19 cellular contexts compared by ENCODE assay signal in genomic region chr5:35816881-35817521, GRCh38. TPM values are rescaled to one million over a fixed set of nuclear protein-coding genes. Genes with fewer than 3 reads are reported as not detected.
A peak's percentile ranks its signal among the peaks of the same experiment; 100 is the strongest.
DNase-seq lines count a peak whose midpoint lies in the region; ATAC-seq and TF ChIP-seq lines count a peak whose summit lies in the region.
"Had no signal": no experiment of that assay in that cellular context is flagged by ENCODE, and none has a peak within 500 bp of the region (broad histone marks: within the 10 kb centered on the region; RNA-seq: fewer than 3 reads in every experiment).

No MANE protein-coding gene starts in this region.

- no peak overlapping the region for H4K91ac ChIP-seq in neuronal stem cell (ENCODE audit: low read depth, low read length, poor library complexity)

- no peak overlapping the region for H3K27ac Mint-ChIP-seq in CD4-positive, alpha-beta T cell
- H3K27ac Mint-ChIP-seq in CD8-positive, alpha-beta T cell = no peak overlapping the region
- H3K27ac Mint-ChIP-seq in CD14-positive monocyte = no peak overlapping the region
- H3K27ac Mint-ChIP-seq: activated naive CD8-positive, alpha-beta T cell had no signal

- no peak overlapping the region for H3K23ac ChIP-seq in neuronal stem cell (ENCODE audit: low read depth, low read length, poor library complexity)

- no peak overlapping the region for H3K4me3 Mint-ChIP-seq in CD4-positive, alpha-beta T cell
- no peak overlapping the region for H3K4me3 Mint-ChIP-seq in CD8-positive, alpha-beta T cell
- no peak overlapping the region for H3K4me3 Mint-ChIP-seq in CD14-positive monocyte
- H3K4me3 Mint-ChIP-seq: activated naive CD8-positive, alpha-beta T cell had no signal

- no peak overlapping the region for H2AFZ ChIP-seq in neuronal stem cell (ENCODE audit: low read length)

- peak; percentile 50 for ATAC-seq in CD4-positive, alpha-beta T cell (ENCODE audit: poor library complexity)
- peak; percentile 50 for ATAC-seq in CD8-positive, alpha-beta T cell
- ATAC-seq in GM18519 (IDR thresholded peaks at IDR 0.05; ENCODE audit: low FRiP score, unreplicated experiment) = no peak

- H3K4me2 ChIP-seq in neuronal stem cell (ENCODE audit: insufficient read depth, low read length, poor library complexity, severe bottlenecking) = no peak overlapping the region
- H3K4me2 ChIP-seq: KMS-11 had no signal

- no peaks in the 10 kb centered on the region for H3K79me1 ChIP-seq in neuronal stem cell (ENCODE audit: low read depth, low read length)

- CTCF ChIA-PET in CD4-positive, alpha-beta T cell (lab: Charles Lee) = interaction anchor here (1.4 to 1.5 kb wide), 2 partner anchors 14 to 108 kb away, joined by 5 to 6 read pairs; no protein-coding TSS in a partner anchor
- CTCF ChIA-PET in CD8-positive, alpha-beta T cell (lab: Charles Lee) = interaction anchor here (0.6 to 1.2 kb wide), 5 partner anchors 14 to 38 kb away, joined by 3 to 7 read pairs (median 3); no protein-coding TSS in a partner anchor

- intact Hi-C loops in CD4-positive, alpha-beta T cell (cut with DNase I, micrococcal nuclease) = loop anchor here in 1 of 2 experiments (5.0 kb wide), 1 partner anchor 35 kb away; no protein-coding TSS in a partner anchor
- intact Hi-C loops in CD8-positive, alpha-beta T cell (cut with DNase I, micrococcal nuclease) = loop anchor here (2.0 to 5.0 kb wide), 3 partner anchors 14 to 40 kb away; no protein-coding TSS in a partner anchor
- intact Hi-C loops in CD14-positive monocyte (cut with micrococcal nuclease) = no loop called here

- H3K9me3 Mint-ChIP-seq in CD4-positive, alpha-beta T cell = no peaks in the 10 kb centered on the region
- peaks cover 2% of the 10 kb centered on the region for H3K9me3 Mint-ChIP-seq in CD8-positive, alpha-beta T cell
- peaks cover 0 to 2% (median 0%) of the 10 kb centered on the region in 7 donors for H3K9me3 Mint-ChIP-seq in CD14-positive monocyte

- no peaks in the 10 kb centered on the region for H3K36me3 ChIP-seq in CD8-positive, alpha-beta T cell (ENCODE audit: insufficient read depth, low read length)
- H3K36me3 ChIP-seq in neuronal stem cell (replicated peaks in 1 of 2; ENCODE audit: control insufficient read depth in 2 of 2, insufficient read depth in 2 of 2, low read length in 2 of 2) = no peaks in the 10 kb centered on the region
- H3K36me3 ChIP-seq: prostate gland, thoracic aorta had no signal

- 100% methylated on average over 2 of the region's 4 CpGs; no CpG with 5 or more reads in 1 of the 2 donors for WGBS in neuronal stem cell (ENCODE audit: extremely low coverage in 2 of 2, insufficient read length in 2 of 2, insufficient replicate concordance in 1 of 2), 2 donors

- no peak overlapping the region for H2AK5ac ChIP-seq in neuronal stem cell (ENCODE audit: low read depth, low read length)

- H3K36me3 Mint-ChIP-seq in CD4-positive, alpha-beta T cell (ENCODE audit: low read depth) = peaks cover 4% of the 10 kb centered on the region
- H3K36me3 Mint-ChIP-seq in CD8-positive, alpha-beta T cell = no peaks in the 10 kb centered on the region
- no peaks in the 10 kb centered on the region for H3K36me3 Mint-ChIP-seq in CD14-positive monocyte

- no peak for DNase-seq in CD4-positive, alpha-beta T cell
- DNase-seq in CD8-positive, alpha-beta T cell = no peak
- DNase-seq in central memory CD4-positive, alpha-beta T cell = peak; percentile 53
- DNase-seq in neuronal stem cell (ENCODE audit: low spot score) (no peak), NCI-H2171 (lab: John Stamatoyannopoulos, UW) (no peak), CD14-positive monocyte (ENCODE audit: low spot score) (no peak)
- DNase-seq: activated CD4-positive, alpha-beta T cell treated with anti-CD3 and anti-CD28 coated beads for 4 hours; COR-L47; effector CD4-positive, alpha-beta T cell; MV-4-11; NCI-H187; NCI-H226; NCI-H82; SHP77 had no signal

- peaks cover 72% of the 10 kb centered on the region for H3K4me1 ChIP-seq in CD8-positive, alpha-beta T cell (ENCODE audit: insufficient read depth, low read length)
- H3K4me1 ChIP-seq in neuronal stem cell (ENCODE audit: control insufficient read depth in 2 of 2, insufficient read depth in 1 of 2, low read depth in 1 of 2, low read length in 2 of 2) = no peaks in the 10 kb centered on the region
- H3K4me1 ChIP-seq: prostate gland had no signal

- H2BK15ac ChIP-seq in neuronal stem cell (ENCODE audit: low read length) = no peak overlapping the region

- H3K27ac ChIP-seq in CD4-positive, alpha-beta T cell (ENCODE audit: low read depth, low read length) = peak overlapping the region; percentile 8
- H3K27ac ChIP-seq in CD8-positive, alpha-beta T cell (ENCODE audit: low read depth, low read length) = no peak overlapping the region
- no peak overlapping the region for H3K27ac ChIP-seq in neuronal stem cell (replicated peaks; ENCODE audit: low read length)
- H3K27ac ChIP-seq: KMS-11, prostate gland, thoracic aorta had no signal

- no peaks in the 10 kb centered on the region for H3K27me3 Mint-ChIP-seq in CD4-positive, alpha-beta T cell
- no peaks in the 10 kb centered on the region for H3K27me3 Mint-ChIP-seq in CD8-positive, alpha-beta T cell (ENCODE audit: low read depth)
- peaks cover 0 to 1% (median 0%) of the 10 kb centered on the region in 3 donors for H3K27me3 Mint-ChIP-seq in CD14-positive monocyte (ENCODE audit: low read depth in 3 of 3)
- H3K27me3 Mint-ChIP-seq: activated naive CD8-positive, alpha-beta T cell had no signal

- H3K4ac ChIP-seq in neuronal stem cell (ENCODE audit: low read length) = no peak overlapping the region

- no peak overlapping the region for H3K9ac ChIP-seq in neuronal stem cell (ENCODE audit: low read depth, low read length, poor library complexity)
- H3K9ac ChIP-seq: KMS-11 had no signal

- peak overlapping the region; percentile 27 for H3K18ac ChIP-seq in neuronal stem cell (ENCODE audit: low read length)

- no peak overlapping the region for H2BK120ac ChIP-seq in neuronal stem cell (ENCODE audit: low read depth, low read length)

- no peak overlapping the region for H2BK5ac ChIP-seq in neuronal stem cell (ENCODE audit: low read length)

- no peak overlapping the region for H3K4me3 ChIP-seq in CD8-positive, alpha-beta T cell (ENCODE audit: low read depth, low read length)
- no peak overlapping the region for H3K4me3 ChIP-seq in neuronal stem cell (ENCODE audit: low read length in 2 of 2)
- H3K4me3 ChIP-seq: prostate gland, thoracic aorta had no signal

- no peak overlapping the region for H2BK12ac ChIP-seq in neuronal stem cell (ENCODE audit: low read length)

- H3K4me1 Mint-ChIP-seq in CD4-positive, alpha-beta T cell (ENCODE audit: low read depth) = peaks cover 43% of the 10 kb centered on the region
- H3K4me1 Mint-ChIP-seq in CD8-positive, alpha-beta T cell (ENCODE audit: low read depth) = peaks cover 52% of the 10 kb centered on the region
- peaks cover 14% of the 10 kb centered on the region for H3K4me1 Mint-ChIP-seq in CD14-positive monocyte

- no peak overlapping the region for H4K8ac ChIP-seq in neuronal stem cell (ENCODE audit: low read depth, low read length)

- H3K27me3 ChIP-seq in CD4-positive, alpha-beta T cell (ENCODE audit: control insufficient read depth, insufficient read depth, low read length) = no peaks in the 10 kb centered on the region
- no peaks in the 10 kb centered on the region for H3K27me3 ChIP-seq in CD8-positive, alpha-beta T cell (ENCODE audit: insufficient read depth, low read length)
- peaks cover 0 to 4% (median 0%) of the 10 kb centered on the region in 3 experiments for H3K27me3 ChIP-seq in neuronal stem cell (ENCODE audit: control insufficient read depth in 3 of 3, insufficient read depth in 3 of 3, low read depth in 1 of 3, low read length in 3 of 3)

- TF ChIP-seq CTCF in CD4-positive, alpha-beta T cell (IDR thresholded peaks at IDR 0.05) = no peak
- no peak for TF ChIP-seq CTCF in CD8-positive, alpha-beta T cell (IDR thresholded peaks at IDR 0.05)
- TF ChIP-seq CTCF in CD14-positive monocyte (IDR thresholded peaks at IDR 0.05) = no peak

- H3K9me3 ChIP-seq in CD4-positive, alpha-beta T cell (ENCODE audit: control insufficient read depth, low read length) = no peaks in the 10 kb centered on the region
- H3K9me3 ChIP-seq in CD8-positive, alpha-beta T cell (ENCODE audit: low read length) = no peaks in the 10 kb centered on the region
- H3K9me3 ChIP-seq in neuronal stem cell (replicated peaks in 1 of 2; ENCODE audit: control insufficient read depth in 2 of 2, insufficient read depth in 1 of 2, low read depth in 1 of 2, low read length in 2 of 2) = no peaks in the 10 kb centered on the region
- H3K9me3 ChIP-seq: prostate gland, thoracic aorta had no signal

- POLR2A ChIA-PET in CD4-positive, alpha-beta T cell (lab: Charles Lee) = interaction anchor here (0.6 to 13.7 kb wide), 10 partner anchors 8 to 108 kb away, joined by 3 to 576 read pairs (median 4); partner anchors contain the start of gene IL7R
- POLR2A ChIA-PET in CD8-positive, alpha-beta T cell (lab: Charles Lee) = interaction anchor here (0.7 to 20.4 kb wide), 7 partner anchors 10 to 40 kb away, joined by 3 to 700 read pairs (median 4); partner anchors contain the start of gene IL7R

- H3K14ac ChIP-seq in neuronal stem cell (ENCODE audit: low read length) = no peak overlapping the region

RNA-seq across cellular contexts. Expression of gene IL7R, which starts 39.7 kb away (rescaled TPM):
- 100 to 1,000 TPM; 623 to 638 TPM for total RNA-seq in CD4-positive, alpha-beta T cell
- 100 to 1,000 TPM; 287 to 310 TPM for total RNA-seq in CD8-positive, alpha-beta T cell
- not detected for polyA plus RNA-seq in neuronal stem cell (2013, experiment 1 of 2)
- not detected for polyA plus RNA-seq in neuronal stem cell (2013, experiment 2 of 2)
- 1 to 10 TPM; 1.1 to 1.9 TPM for polyA plus RNA-seq in CD14-positive monocyte

Comparison
In these comparisons a context has a peak if more than half of its experiments do, and no peak if none do; other contexts are left out.
1. intact Hi-C loops: an anchor here in CD8-positive, alpha-beta T cell (2.0 to 5.0 kb wide); none called in CD14-positive monocyte.